1 cellular context compared by ENCODE assay signal in the genomic region with DNA sequence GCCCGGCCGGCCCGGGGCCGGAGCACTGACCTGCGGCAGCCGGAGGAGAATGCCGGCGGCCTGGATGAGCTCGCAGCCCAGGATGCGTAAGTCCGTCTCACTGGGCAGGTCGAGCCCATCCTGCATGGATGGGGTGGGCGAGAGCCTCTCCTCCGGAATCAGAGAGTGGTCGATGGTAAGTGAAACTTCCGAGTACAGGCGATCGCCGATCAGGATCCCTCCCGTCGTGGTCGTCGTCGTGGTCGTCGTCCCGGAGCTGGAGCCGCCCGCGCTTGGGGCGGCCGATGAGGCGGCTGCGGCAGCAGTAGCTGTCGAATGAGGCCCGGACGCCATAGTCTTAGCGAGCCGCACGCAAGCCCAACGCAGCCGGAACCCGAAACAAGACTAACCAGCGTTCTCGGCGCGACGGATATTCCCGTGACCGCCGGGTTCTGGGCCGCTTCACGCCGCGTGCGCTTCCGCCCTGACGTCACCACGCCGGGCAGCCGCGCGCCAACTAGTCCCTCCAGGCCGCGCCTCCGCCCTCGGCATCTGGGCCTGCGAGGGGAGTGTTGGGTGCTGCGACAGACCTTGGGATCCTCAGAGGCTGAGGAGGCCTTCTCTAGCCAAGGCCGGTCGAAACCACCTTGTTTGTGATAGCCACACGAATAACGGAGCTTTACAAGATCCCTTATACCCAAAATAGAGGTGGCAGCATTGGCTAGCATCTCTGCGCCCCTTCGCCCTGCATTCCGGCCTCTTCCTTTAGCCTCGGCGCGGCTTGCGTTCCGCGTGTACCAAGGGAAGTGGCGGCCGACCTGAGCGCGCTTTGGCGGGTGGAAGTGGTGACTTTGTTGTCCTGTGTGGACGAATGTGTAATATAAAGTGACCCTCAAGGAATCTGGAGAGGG.
A peak's percentile ranks its signal among the peaks of the same experiment; 100 is the strongest.
TF ChIP-seq lines count a peak whose summit lies in the region.

A gene (minus strand): TSS at position 386 of the 890 bp plus-strand sequence. CDS start 53 bp downstream, at position 333.

TF ChIP-seq in K562, 482 proteins besides CTCF, POLR2A, EP300 and RAD21 (continued from another document and continues in another):
- TF ChIP-seq, protein P1, sequence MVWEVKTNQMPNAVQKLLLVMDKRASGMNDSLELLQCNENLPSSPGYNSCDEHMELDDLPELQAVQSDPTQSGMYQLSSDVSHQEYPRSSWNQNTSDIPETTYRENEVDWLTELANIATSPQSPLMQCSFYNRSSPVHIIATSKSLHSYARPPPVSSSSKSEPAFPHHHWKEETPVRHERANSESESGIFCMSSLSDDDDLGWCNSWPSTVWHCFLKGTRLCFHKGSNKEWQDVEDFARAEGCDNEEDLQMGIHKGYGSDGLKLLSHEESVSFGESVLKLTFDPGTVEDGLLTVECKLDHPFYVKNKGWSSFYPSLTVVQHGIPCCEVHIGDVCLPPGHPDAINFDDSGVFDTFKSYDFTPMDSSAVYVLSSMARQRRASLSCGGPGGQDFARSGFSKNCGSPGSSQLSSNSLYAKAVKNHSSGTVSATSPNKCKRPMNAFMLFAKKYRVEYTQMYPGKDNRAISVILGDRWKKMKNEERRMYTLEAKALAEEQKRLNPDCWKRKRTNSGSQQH (CRISPR knock-in tag; IDR thresholded peaks at IDR 0.05), result no peak
- TF ChIP-seq, protein P2, sequence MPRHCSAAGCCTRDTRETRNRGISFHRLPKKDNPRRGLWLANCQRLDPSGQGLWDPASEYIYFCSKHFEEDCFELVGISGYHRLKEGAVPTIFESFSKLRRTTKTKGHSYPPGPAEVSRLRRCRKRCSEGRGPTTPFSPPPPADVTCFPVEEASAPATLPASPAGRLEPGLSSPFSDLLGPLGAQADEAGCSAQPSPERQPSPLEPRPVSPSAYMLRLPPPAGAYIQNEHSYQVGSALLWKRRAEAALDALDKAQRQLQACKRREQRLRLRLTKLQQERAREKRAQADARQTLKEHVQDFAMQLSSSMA (CRISPR knock-in tag; IDR thresholded peaks at IDR 0.05), result peak; percentile 52; the same call in 1 of the 2 replicates
- TF ChIP-seq TAF9B (IDR thresholded peaks at IDR 0.05; ENCODE audit: partially characterized antibody) (peak; percentile 99), PHB2 (IDR thresholded peaks at IDR 0.05; ENCODE audit: low read depth) (no peak), KDM1A (IDR thresholded peaks at IDR 0.05) (peak; percentile 6 to 29; a peak in 1 of 4 replicates), KLF16 (IDR thresholded peaks at IDR 0.05) (no peak; the same call in 1 of the 2 replicates), ERF (CRISPR knock-in tag; IDR thresholded peaks at IDR 0.05) (0 out of 2 replicates have a peak, but pooled peaks have one; percentile 32), PRPF4 (IDR thresholded peaks at IDR 0.05; ENCODE audit: insufficient read depth, low read depth, low read length, poor library complexity, severe bottlenecking) (peak; percentile 90), ZNF384 (IDR thresholded peaks at IDR 0.05; ENCODE audit: low read depth, low read length) (0 out of 2 replicates have a peak, but pooled peaks have one; percentile 16), ELF4 (CRISPR knock-in tag; IDR thresholded peaks at IDR 0.05) (no peak), BRD4 (IDR thresholded peaks at IDR 0.05) (peak; percentile 70; the same call in 1 of the 2 replicates), ZNF23 (CRISPR knock-in tag; IDR thresholded peaks at IDR 0.05) (no peak), LCOR (CRISPR knock-in tag; IDR thresholded peaks at IDR 0.05) (peak; percentile 98), RB1 (IDR thresholded peaks at IDR 0.05; ENCODE audit: low read depth) (peak; percentile 98), BRD9 (IDR thresholded peaks at IDR 0.05; ENCODE audit: low read depth, partially characterized antibody) (peak; percentile 76), CBX1 (IDR thresholded peaks at IDR 0.05; ENCODE audit: low read depth) (peak; percentile 95), NCOR1 (IDR thresholded peaks at IDR 0.05) (peak; percentile 83), ZNF507 (tag; conservative IDR thresholded peaks at IDR 0.05) (no peak), ZNF239 (CRISPR knock-in tag; IDR thresholded peaks at IDR 0.05) (peak; percentile 24; the same call in 1 of the 2 replicates), MTF1 (CRISPR knock-in tag; IDR thresholded peaks at IDR 0.05; ENCODE audit: borderline replicate concordance) (no peak), DIDO1 (tag; IDR thresholded peaks at IDR 0.05; ENCODE audit: low read depth) (no peak), DDX20 (tag; IDR thresholded peaks at IDR 0.05; ENCODE audit: low read depth) (no peak), ZNF444 (CRISPR knock-in tag; IDR thresholded peaks at IDR 0.05) (no peak), MIER1 (IDR thresholded peaks at IDR 0.05; ENCODE audit: low read depth) (no peak; the same call in 1 of the 2 replicates), HLTF (IDR thresholded peaks at IDR 0.05) (peak; percentile 81; the same call in 1 of the 2 replicates), NCOA1 (IDR thresholded peaks at IDR 0.05; ENCODE audit: low read depth) (peak; percentile 70), NR2C1 (IDR thresholded peaks at IDR 0.05) (no peak), NR2C1 (tag; IDR thresholded peaks at IDR 0.05) (no peak), POLR2B (IDR thresholded peaks at IDR 0.05; ENCODE audit: low read depth, partially characterized antibody) (peak; percentile 99), ETV6 (IDR thresholded peaks at IDR 0.05; ENCODE audit: borderline replicate concordance in 1 of 2, low read depth in 2 of 2, low read length in 1 of 2) (peak; percentile 90 to 91; a peak in 3 of 4 replicates), ETV6 (CRISPR knock-in tag; IDR thresholded peaks at IDR 0.05; ENCODE audit: borderline replicate concordance) (peak; percentile 73), SIRT6 (IDR thresholded peaks at IDR 0.05; ENCODE audit: low read depth, low read length) (no peak), CHD4 (IDR thresholded peaks at IDR 0.05; ENCODE audit: insufficient read depth, insufficient replicate concordance, low read depth, low read length, poor library complexity, severe bottlenecking) (no peak), PCBP2 (IDR thresholded peaks at IDR 0.05; ENCODE audit: low read depth, low read length, poor library complexity, severe bottlenecking) (no peak), BMI1 (IDR thresholded peaks at IDR 0.05; ENCODE audit: low read length) (no peak)
- TF ChIP-seq, protein P3, sequence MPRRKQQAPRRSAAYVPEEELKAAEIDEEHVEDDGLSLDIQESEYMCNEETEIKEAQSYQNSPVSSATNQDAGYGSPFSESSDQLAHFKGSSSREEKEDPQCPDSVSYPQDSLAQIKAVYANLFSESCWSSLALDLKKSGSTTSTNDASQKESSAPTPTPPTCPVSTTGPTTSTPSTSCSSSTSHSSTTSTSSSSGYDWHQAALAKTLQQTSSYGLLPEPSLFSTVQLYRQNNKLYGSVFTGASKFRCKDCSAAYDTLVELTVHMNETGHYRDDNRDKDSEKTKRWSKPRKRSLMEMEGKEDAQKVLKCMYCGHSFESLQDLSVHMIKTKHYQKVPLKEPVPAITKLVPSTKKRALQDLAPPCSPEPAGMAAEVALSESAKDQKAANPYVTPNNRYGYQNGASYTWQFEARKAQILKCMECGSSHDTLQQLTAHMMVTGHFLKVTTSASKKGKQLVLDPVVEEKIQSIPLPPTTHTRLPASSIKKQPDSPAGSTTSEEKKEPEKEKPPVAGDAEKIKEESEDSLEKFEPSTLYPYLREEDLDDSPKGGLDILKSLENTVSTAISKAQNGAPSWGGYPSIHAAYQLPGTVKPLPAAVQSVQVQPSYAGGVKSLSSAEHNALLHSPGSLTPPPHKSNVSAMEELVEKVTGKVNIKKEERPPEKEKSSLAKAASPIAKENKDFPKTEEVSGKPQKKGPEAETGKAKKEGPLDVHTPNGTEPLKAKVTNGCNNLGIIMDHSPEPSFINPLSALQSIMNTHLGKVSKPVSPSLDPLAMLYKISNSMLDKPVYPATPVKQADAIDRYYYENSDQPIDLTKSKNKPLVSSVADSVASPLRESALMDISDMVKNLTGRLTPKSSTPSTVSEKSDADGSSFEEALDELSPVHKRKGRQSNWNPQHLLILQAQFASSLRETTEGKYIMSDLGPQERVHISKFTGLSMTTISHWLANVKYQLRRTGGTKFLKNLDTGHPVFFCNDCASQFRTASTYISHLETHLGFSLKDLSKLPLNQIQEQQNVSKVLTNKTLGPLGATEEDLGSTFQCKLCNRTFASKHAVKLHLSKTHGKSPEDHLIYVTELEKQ (CRISPR knock-in tag; IDR thresholded peaks at IDR 0.05), result no peak
- TF ChIP-seq, protein P4, sequence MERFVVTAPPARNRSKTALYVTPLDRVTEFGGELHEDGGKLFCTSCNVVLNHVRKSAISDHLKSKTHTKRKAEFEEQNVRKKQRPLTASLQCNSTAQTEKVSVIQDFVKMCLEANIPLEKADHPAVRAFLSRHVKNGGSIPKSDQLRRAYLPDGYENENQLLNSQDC (CRISPR knock-in tag; IDR thresholded peaks at IDR 0.05), result peak; percentile 65; the same call in 1 of the 2 replicates
- TF ChIP-seq, protein P5, sequence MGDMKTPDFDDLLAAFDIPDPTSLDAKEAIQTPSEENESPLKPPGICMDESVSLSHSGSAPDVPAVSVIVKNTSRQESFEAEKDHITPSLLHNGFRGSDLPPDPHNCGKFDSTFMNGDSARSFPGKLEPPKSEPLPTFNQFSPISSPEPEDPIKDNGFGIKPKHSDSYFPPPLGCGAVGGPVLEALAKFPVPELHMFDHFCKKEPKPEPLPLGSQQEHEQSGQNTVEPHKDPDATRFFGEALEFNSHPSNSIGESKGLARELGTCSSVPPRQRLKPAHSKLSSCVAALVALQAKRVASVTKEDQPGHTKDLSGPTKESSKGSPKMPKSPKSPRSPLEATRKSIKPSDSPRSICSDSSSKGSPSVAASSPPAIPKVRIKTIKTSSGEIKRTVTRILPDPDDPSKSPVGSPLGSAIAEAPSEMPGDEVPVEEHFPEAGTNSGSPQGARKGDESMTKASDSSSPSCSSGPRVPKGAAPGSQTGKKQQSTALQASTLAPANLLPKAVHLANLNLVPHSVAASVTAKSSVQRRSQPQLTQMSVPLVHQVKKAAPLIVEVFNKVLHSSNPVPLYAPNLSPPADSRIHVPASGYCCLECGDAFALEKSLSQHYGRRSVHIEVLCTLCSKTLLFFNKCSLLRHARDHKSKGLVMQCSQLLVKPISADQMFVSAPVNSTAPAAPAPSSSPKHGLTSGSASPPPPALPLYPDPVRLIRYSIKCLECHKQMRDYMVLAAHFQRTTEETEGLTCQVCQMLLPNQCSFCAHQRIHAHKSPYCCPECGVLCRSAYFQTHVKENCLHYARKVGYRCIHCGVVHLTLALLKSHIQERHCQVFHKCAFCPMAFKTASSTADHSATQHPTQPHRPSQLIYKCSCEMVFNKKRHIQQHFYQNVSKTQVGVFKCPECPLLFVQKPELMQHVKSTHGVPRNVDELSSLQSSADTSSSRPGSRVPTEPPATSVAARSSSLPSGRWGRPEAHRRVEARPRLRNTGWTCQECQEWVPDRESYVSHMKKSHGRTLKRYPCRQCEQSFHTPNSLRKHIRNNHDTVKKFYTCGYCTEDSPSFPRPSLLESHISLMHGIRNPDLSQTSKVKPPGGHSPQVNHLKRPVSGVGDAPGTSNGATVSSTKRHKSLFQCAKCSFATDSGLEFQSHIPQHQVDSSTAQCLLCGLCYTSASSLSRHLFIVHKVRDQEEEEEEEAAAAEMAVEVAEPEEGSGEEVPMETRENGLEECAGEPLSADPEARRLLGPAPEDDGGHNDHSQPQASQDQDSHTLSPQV (IDR thresholded peaks at IDR 0.05), result peak; percentile 88
- TF ChIP-seq, protein P6, sequence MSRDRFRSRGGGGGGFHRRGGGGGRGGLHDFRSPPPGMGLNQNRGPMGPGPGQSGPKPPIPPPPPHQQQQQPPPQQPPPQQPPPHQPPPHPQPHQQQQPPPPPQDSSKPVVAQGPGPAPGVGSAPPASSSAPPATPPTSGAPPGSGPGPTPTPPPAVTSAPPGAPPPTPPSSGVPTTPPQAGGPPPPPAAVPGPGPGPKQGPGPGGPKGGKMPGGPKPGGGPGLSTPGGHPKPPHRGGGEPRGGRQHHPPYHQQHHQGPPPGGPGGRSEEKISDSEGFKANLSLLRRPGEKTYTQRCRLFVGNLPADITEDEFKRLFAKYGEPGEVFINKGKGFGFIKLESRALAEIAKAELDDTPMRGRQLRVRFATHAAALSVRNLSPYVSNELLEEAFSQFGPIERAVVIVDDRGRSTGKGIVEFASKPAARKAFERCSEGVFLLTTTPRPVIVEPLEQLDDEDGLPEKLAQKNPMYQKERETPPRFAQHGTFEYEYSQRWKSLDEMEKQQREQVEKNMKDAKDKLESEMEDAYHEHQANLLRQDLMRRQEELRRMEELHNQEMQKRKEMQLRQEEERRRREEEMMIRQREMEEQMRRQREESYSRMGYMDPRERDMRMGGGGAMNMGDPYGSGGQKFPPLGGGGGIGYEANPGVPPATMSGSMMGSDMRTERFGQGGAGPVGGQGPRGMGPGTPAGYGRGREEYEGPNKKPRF (IDR thresholded peaks at IDR 0.05; ENCODE audit: low read depth, low read length), result no peak
- TF ChIP-seq, protein P7, sequence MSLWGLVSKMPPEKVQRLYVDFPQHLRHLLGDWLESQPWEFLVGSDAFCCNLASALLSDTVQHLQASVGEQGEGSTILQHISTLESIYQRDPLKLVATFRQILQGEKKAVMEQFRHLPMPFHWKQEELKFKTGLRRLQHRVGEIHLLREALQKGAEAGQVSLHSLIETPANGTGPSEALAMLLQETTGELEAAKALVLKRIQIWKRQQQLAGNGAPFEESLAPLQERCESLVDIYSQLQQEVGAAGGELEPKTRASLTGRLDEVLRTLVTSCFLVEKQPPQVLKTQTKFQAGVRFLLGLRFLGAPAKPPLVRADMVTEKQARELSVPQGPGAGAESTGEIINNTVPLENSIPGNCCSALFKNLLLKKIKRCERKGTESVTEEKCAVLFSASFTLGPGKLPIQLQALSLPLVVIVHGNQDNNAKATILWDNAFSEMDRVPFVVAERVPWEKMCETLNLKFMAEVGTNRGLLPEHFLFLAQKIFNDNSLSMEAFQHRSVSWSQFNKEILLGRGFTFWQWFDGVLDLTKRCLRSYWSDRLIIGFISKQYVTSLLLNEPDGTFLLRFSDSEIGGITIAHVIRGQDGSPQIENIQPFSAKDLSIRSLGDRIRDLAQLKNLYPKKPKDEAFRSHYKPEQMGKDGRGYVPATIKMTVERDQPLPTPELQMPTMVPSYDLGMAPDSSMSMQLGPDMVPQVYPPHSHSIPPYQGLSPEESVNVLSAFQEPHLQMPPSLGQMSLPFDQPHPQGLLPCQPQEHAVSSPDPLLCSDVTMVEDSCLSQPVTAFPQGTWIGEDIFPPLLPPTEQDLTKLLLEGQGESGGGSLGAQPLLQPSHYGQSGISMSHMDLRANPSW (CRISPR knock-in tag; IDR thresholded peaks at IDR 0.05), result no peak; the same call in none of the 2 replicates
- TF ChIP-seq, protein P8, sequence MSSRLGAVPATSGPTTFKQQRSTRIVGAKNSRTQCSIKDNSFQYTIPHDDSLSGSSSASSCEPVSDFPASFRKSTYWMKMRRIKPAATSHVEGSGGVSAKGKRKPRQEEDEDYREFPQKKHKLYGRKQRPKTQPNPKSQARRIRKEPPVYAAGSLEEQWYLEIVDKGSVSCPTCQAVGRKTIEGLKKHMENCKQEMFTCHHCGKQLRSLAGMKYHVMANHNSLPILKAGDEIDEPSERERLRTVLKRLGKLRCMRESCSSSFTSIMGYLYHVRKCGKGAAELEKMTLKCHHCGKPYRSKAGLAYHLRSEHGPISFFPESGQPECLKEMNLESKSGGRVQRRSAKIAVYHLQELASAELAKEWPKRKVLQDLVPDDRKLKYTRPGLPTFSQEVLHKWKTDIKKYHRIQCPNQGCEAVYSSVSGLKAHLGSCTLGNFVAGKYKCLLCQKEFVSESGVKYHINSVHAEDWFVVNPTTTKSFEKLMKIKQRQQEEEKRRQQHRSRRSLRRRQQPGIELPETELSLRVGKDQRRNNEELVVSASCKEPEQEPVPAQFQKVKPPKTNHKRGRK (tag; IDR thresholded peaks at IDR 0.05), result no peak
